ENCODE assay signal across 19 cellular contexts in genomic region chr16:20812510-20812909, GRCh38. TPM values are rescaled to one million over a fixed set of nuclear protein-coding genes. Genes with fewer than 3 reads are reported as not detected.
DNase-seq lines count a peak whose midpoint lies in the region; ATAC-seq, FAIRE-seq and TF ChIP-seq lines count a peak whose summit lies in the region.
"Had no signal": no experiment of that assay in that cellular context is flagged by ENCODE, and none has a peak within 500 bp of the region (broad histone marks: within the 10 kb centered on the region; RNA-seq: fewer than 3 reads in every experiment).

No MANE protein-coding gene starts in this region.

- peaks cover 8 to 19% of the 10 kb centered on the region in 2 experiments for H3K79me1 ChIP-seq in IMR-90 (ENCODE audit: low read depth in 1 of 2, low read length in 2 of 2)

- no peak overlapping the region for H2BK20ac ChIP-seq in IMR-90 (ENCODE audit: low read depth, low read length)

- 100% methylated on average over 1 of the region's 2 CpGs; no CpG with 5 or more reads in 1 of the 2 experiments for WGBS in IMR-90 (ENCODE audit: extremely low coverage in 2 of 2, insufficient read length in 1 of 2), 2 experiments
- WGBS in K562 (ENCODE audit: insufficient coverage, low coverage, missing lambda C conversion rate), result 51% methylated on average over 2 of the region's 2 CpGs

- no peak overlapping the region for H2AFZ ChIP-seq in IMR-90 (replicated peaks; ENCODE audit: low read length, poor library complexity)
- no peak overlapping the region for H2AFZ ChIP-seq in K562 (ENCODE audit: low read depth, low read length)
- H2AFZ ChIP-seq in parathyroid adenoma, result peak overlapping the region; percentile 33
- H2AFZ ChIP-seq: GM23338 had no signal

- POLR2A ChIA-PET in IMR-90 (lab: Charles Lee; ENCODE audit: unreplicated experiment) (no interaction called here), K562 (lab: Yijun Ruan, JAX) (interaction anchor here (0.9 kb wide), 1 partner anchor 29 kb away, joined by 3 read pairs; no protein-coding TSS in a partner anchor)

- in situ Hi-C loops in IMR-90 (cut with MboI; ENCODE audit: low sequenced_read_pairs) (no loop called here), K562 (cut with MboI) (no loop called here)

- H3K9ac ChIP-seq in IMR-90 (ENCODE audit: low read depth, low read length) (no peak overlapping the region), K562 (ENCODE audit: insufficient read depth in 1 of 2, low read depth in 2 of 2, low read length in 2 of 2) (no peak overlapping the region), parathyroid adenoma (no peak overlapping the region)
- H3K9ac ChIP-seq: BLaER1 had no signal

- H3K9me3 ChIP-seq in IMR-90 (ENCODE audit: control insufficient read depth, insufficient read depth, low read length) (no peaks in the 10 kb centered on the region), K562 (replicated peaks; ENCODE audit: control insufficient read depth, insufficient read depth, low read depth, low read length) (no peaks in the 10 kb centered on the region; the same call in 1 of the 2 replicates), parathyroid adenoma (ENCODE audit: control insufficient read depth, low read length) (no peaks in the 10 kb centered on the region), T-helper 17 cell (ENCODE audit: control insufficient read depth, low read length, poor library complexity, severe bottlenecking) (no peaks in the 10 kb centered on the region)
- H3K9me3 ChIP-seq: BLaER1, Caco-2 had no signal

- no peak overlapping the region for H2AK5ac ChIP-seq in IMR-90 (ENCODE audit: low read depth, low read length)

- H2BK15ac ChIP-seq in IMR-90 (ENCODE audit: low read depth, low read length), result no peak overlapping the region

- no peak overlapping the region for H4K8ac ChIP-seq in IMR-90 (ENCODE audit: low read depth in 2 of 2, low read length in 2 of 2)

- H3K79me2 ChIP-seq in K562 (ENCODE audit: control insufficient read depth, insufficient read depth, low read length) (peaks cover 19% of the 10 kb centered on the region), parathyroid adenoma (peaks cover 2% of the 10 kb centered on the region)

- no peak overlapping the region for H3K14ac ChIP-seq in IMR-90 (replicated peaks; ENCODE audit: low read depth, low read length)

- intact Hi-C loops in IMR-90 (cut with micrococcal nuclease) (no loop called here), K562 (cut with micrococcal nuclease) (no loop called here), left colon (cut with DNase I, micrococcal nuclease) (no loop called here)

- no peak overlapping the region for H4K5ac ChIP-seq in IMR-90 (ENCODE audit: low read depth, low read length)

- no peak overlapping the region for H2BK5ac ChIP-seq in IMR-90 (ENCODE audit: low read depth, low read length, poor library complexity, severe bottlenecking)

- no peak overlapping the region for H3K56ac ChIP-seq in IMR-90 (ENCODE audit: extremely low read depth, insufficient read depth, low read length)

- no peaks in the 10 kb centered on the region for H3K27me3 Mint-ChIP-seq in T-helper 17 cell
- H3K27me3 Mint-ChIP-seq: CD8-positive, alpha-beta memory T cell had no signal

- no peak overlapping the region for H3K27ac ChIP-seq in IMR-90 (ENCODE audit: insufficient read depth, low read length)
- no peak overlapping the region for H3K27ac ChIP-seq in K562 (ENCODE audit: extremely low read depth, low read depth, low read length)
- H3K27ac ChIP-seq in parathyroid adenoma, result peak overlapping the region; percentile 81
- H3K27ac ChIP-seq: BLaER1 had no signal

- TF ChIP-seq POLR2A in IMR-90 (IDR thresholded peaks at IDR 0.05; ENCODE audit: low read depth, low read length), result no peak
- no peak for TF ChIP-seq POLR2A in K562 (conservative IDR thresholded peaks at IDR 0.05)

- H3K27me3 ChIP-seq in IMR-90 (ENCODE audit: control insufficient read depth, insufficient read depth, low read length) (no peaks in the 10 kb centered on the region), K562 (ENCODE audit: control insufficient read depth in 2 of 2, insufficient read depth in 2 of 2, low read length in 2 of 2) (no peaks in the 10 kb centered on the region), parathyroid adenoma (ENCODE audit: control insufficient read depth, insufficient read depth, low read length) (no peaks in the 10 kb centered on the region)

- H2BK120ac ChIP-seq in IMR-90 (ENCODE audit: low read depth, low read length), result no peak overlapping the region

- CTCF ChIA-PET in IMR-90 (lab: Yijun Ruan, JAX) (no interaction called here), K562 (lab: Yijun Ruan, JAX; ENCODE audit: low intra/inter-chr PET ratio) (no interaction called here)

- no peak for TF ChIP-seq CTCF in IMR-90 (conservative IDR thresholded peaks at IDR 0.05; ENCODE audit: low read depth, low read length)
- no peak for TF ChIP-seq CTCF in K562 (IDR thresholded peaks at IDR 0.05 in 2 of 3, conservative IDR thresholded peaks at IDR 0.05 in 1 of 3; ENCODE audit: insufficient read depth in 2 of 3, low read depth in 1 of 3, low read length in 3 of 3)
- TF ChIP-seq CTCF in parathyroid adenoma (IDR thresholded peaks at IDR 0.05), result no peak

- H3K4ac ChIP-seq in IMR-90 (ENCODE audit: low read depth, low read length), result no peak overlapping the region

- TF ChIP-seq RAD21 in IMR-90 (IDR thresholded peaks at IDR 0.05; ENCODE audit: low read length), result no peak
- no peak for TF ChIP-seq RAD21 in K562 (CRISPR knock-in tag; conservative IDR thresholded peaks at IDR 0.05 in 1 of 2, IDR thresholded peaks at IDR 0.05 in 1 of 2)

- DNase-seq in DMS 273 (lab: John Stamatoyannopoulos, UW; ENCODE audit: unreplicated experiment) (peak; percentile 4), DMS 273 treated with DMSO at 0.1 percent for 48 hours (lab: John Stamatoyannopoulos, UW) (no peak), IMR-90 (no peak), K562 (ENCODE audit: extremely low read depth in 1 of 4, low spot score in 3 of 4) (no peak), left colon (no peak), T-helper 17 cell (no peak)
- DNase-seq: 8988T; AML-193; Caco-2; CD8-positive, alpha-beta memory T cell; DMS79 treated with DMSO at 0.1 percent for 48 hours; EL; H7 had no signal

- ATAC-seq in IMR-90 (ENCODE audit: low read depth), result no peak
- no peak for ATAC-seq in K562
- no peak for ATAC-seq in left colon
- no peak for ATAC-seq in HG02588 (IDR thresholded peaks at IDR 0.05; ENCODE audit: unreplicated experiment)
- no peak for ATAC-seq in T-helper 17 cell
- ATAC-seq: GM23338 had no signal

- no peaks in the 10 kb centered on the region for H4K20me1 ChIP-seq in IMR-90 (ENCODE audit: insufficient read depth, low read length)
- H4K20me1 ChIP-seq in K562 (replicated peaks; ENCODE audit: control insufficient read depth, insufficient read depth, low read length), result no peaks in the 10 kb centered on the region
- H4K20me1 ChIP-seq: BLaER1 had no signal

- H3K4me3 Mint-ChIP-seq in T-helper 17 cell, result no peak overlapping the region
- H3K4me3 Mint-ChIP-seq: GM23338 had no signal

- H3K18ac ChIP-seq in IMR-90 (ENCODE audit: low read depth, low read length), result no peak overlapping the region

- dilution Hi-C loops in IMR-90 (cut with HindIII; ENCODE audit: low sequenced_read_pairs, unreplicated experiment), result no loop called here

- H3K36me3 Mint-ChIP-seq in T-helper 17 cell (ENCODE audit: low read depth), result no peaks in the 10 kb centered on the region
- H3K36me3 Mint-ChIP-seq: CD8-positive, alpha-beta memory T cell had no signal

- no peak overlapping the region for H3K27ac Mint-ChIP-seq in T-helper 17 cell
- H3K27ac Mint-ChIP-seq: CD8-positive, alpha-beta memory T cell; GM23338 had no signal

- no peak overlapping the region for H4K91ac ChIP-seq in IMR-90 (ENCODE audit: insufficient read depth, low read depth, low read length)

- no peak overlapping the region for H3K4me2 ChIP-seq in IMR-90 (ENCODE audit: low read depth, low read length)
- H3K4me2 ChIP-seq in K562 (ENCODE audit: insufficient read depth, low read length), result no peak overlapping the region
- H3K4me2 ChIP-seq in parathyroid adenoma (ENCODE audit: low read length), result peak overlapping the region; percentile 59
- H3K4me2 ChIP-seq: BLaER1, GM23338 had no signal

- BruUV-seq in IMR-90 (replicated peaks; lab: Mats Ljungman, UMichigan), result no TSS peak
- BruUV-seq in K562 (replicated peaks; lab: Mats Ljungman, UMichigan), result no TSS peak

- no peak overlapping the region for H3K4me3 ChIP-seq in IMR-90 (ENCODE audit: insufficient read depth, low read depth, low read length)
- H3K4me3 ChIP-seq in K562, result no peak overlapping the region
- H3K4me3 ChIP-seq in parathyroid adenoma (ENCODE audit: low read depth, low read length), result peak overlapping the region; percentile 32
- H3K4me3 ChIP-seq: BLaER1, GM23338 had no signal

- peak overlapping the region; percentile 46 for H2AK9ac ChIP-seq in IMR-90 (replicated peaks; ENCODE audit: low read depth, low read length, poor library complexity)

- FAIRE-seq in K562 (lab: Jason Lieb, UNC), result no peak
- FAIRE-seq: G401.6, GM12892 had no signal

- no peaks in the 10 kb centered on the region for H3K4me1 ChIP-seq in IMR-90 (ENCODE audit: control insufficient read depth, insufficient read depth, low read length)
- peaks cover 6 to 13% of the 10 kb centered on the region in 2 experiments for H3K4me1 ChIP-seq in K562 (replicated peaks in 1 of 2; ENCODE audit: control insufficient read depth in 2 of 2, insufficient read depth in 2 of 2, low read length in 2 of 2)
- peaks cover 76% of the 10 kb centered on the region for H3K4me1 ChIP-seq in parathyroid adenoma
- H3K4me1 ChIP-seq: BLaER1, Caco-2 had no signal

- no peak overlapping the region for H3K23ac ChIP-seq in IMR-90 (ENCODE audit: low read depth, low read length)

- TF ChIP-seq EP300 in K562 (IDR thresholded peaks at IDR 0.05; ENCODE audit: low read length), result no peak

- H3K9me1 ChIP-seq in IMR-90 (ENCODE audit: insufficient read depth, low read length), result peaks cover 8% of the 10 kb centered on the region
- no peaks in the 10 kb centered on the region for H3K9me1 ChIP-seq in K562 (ENCODE audit: control insufficient read depth, insufficient read depth, low read length)

- no peaks in the 10 kb centered on the region for H3K36me3 ChIP-seq in IMR-90 (ENCODE audit: control insufficient read depth, insufficient read depth, low read length)
- peaks cover 52% of the 10 kb centered on the region for H3K36me3 ChIP-seq in K562 (ENCODE audit: control insufficient read depth, insufficient read depth, low read length)
- H3K36me3 ChIP-seq in parathyroid adenoma (ENCODE audit: control insufficient read depth, insufficient read depth, low read length), result no peaks in the 10 kb centered on the region
- H3K36me3 ChIP-seq: BLaER1 had no signal

- peaks cover 10% of the 10 kb centered on the region for H3K4me1 Mint-ChIP-seq in T-helper 17 cell

RNA-seq across cellular contexts. Expression of gene REXO5, which starts 6.2 kb away (rescaled TPM):
- total RNA-seq in IMR-90 (2012; rRNA removed), result 6.1 and 7.0 TPM in 2 replicates
- 2.2 and 3.7 TPM in 2 replicates for polyA plus RNA-seq in IMR-90 (2012; rRNA removed)
- 0.59 and 1.5 TPM in 2 replicates for polyA plus RNA-seq in IMR-90 (2012; cell fraction: cytosol; rRNA removed)
- polyA plus RNA-seq in IMR-90 (2012; cell fraction: nucleus; rRNA removed; ENCODE audit: low replicate concordance), result 2.1 and 8.4 TPM in 2 replicates
- 70.6 and 104 TPM in 2 replicates for total RNA-seq in K562 (2011; cell fraction: chromatin; rRNA removed; ENCODE audit: low replicate concordance)
- total RNA-seq in K562 (2011; cell fraction: nucleolus; rRNA removed), result 39.7 and 39.9 TPM in 2 replicates
- total RNA-seq in K562 (2011; cell fraction: nucleoplasm; rRNA removed), result 58.3 and 71.0 TPM in 2 replicates
- total RNA-seq in K562 (2014; rRNA removed), result 25.4 and 27.6 TPM in 2 replicates
- total RNA-seq in K562 (2014; rRNA removed; fragmentation: Illumina TruSeq; extraction: Trizol), result 25.3 and 28.7 TPM in 2 replicates
- 30.8 and 32.5 TPM in 2 replicates for total RNA-seq in K562 (2015; rRNA removed; fragmentation: Illumina TruSeq; extraction: Trizol)
- total RNA-seq in K562 (2021), result 24.4 and 25.9 TPM in 2 replicates
- polyA plus RNA-seq in K562 (2011; rRNA removed), result 43.7 and 45.1 TPM in 2 replicates
- 13.4 and 19.6 TPM in 2 replicates for polyA plus RNA-seq in K562 (2011; cell fraction: cytosol; rRNA removed)
- 56.3 and 65.5 TPM in 2 replicates for polyA plus RNA-seq in K562 (2011; cell fraction: nucleus; rRNA removed)
- 21.0 and 35.6 TPM in 2 replicates for polyA plus RNA-seq in K562 (2012)
- 28.0 and 28.5 TPM in 2 replicates for polyA plus RNA-seq in K562 (2014; fragmentation: Illumina TruSeq; extraction: Trizol)
- polyA plus RNA-seq in K562 (2014; fragmentation: Nextera tagmentation; extraction: Ambion mirVana), result 10 to 100 TPM; 10.5 to 13.1 TPM
- 23.8 and 30.3 TPM in 2 replicates for polyA plus RNA-seq in K562 (2014; rRNA removed)
- 56.2 and 67.1 TPM in 2 replicates for polyA minus RNA-seq in K562 (2011; rRNA and poly(A)+ RNA removed)
- 22.6 and 24.3 TPM in 2 replicates for polyA minus RNA-seq in K562 (2011; cell fraction: cytosol; rRNA and poly(A)+ RNA removed)
- 37.7 and 66.2 TPM in 2 replicates for polyA minus RNA-seq in K562 (2011; cell fraction: nucleus; rRNA and poly(A)+ RNA removed)
- total RNA-seq in left colon, result 1 to 10 TPM; 3.0 to 4.9 TPM
- total RNA-seq in T-helper 17 cell, result 1 to 10 TPM in 1 of 2 donors, not detected in 1; 1.6 TPM

RNA-seq across cellular contexts. Expression of gene ERI2, which starts 6.2 kb away (rescaled TPM):
- total RNA-seq in IMR-90 (2012; rRNA removed) (10.2 and 15.0 TPM in 2 replicates), K562 (2014; rRNA removed) (39.7 and 50.9 TPM in 2 replicates), K562 (2014; rRNA removed; fragmentation: Illumina TruSeq; extraction: Trizol) (57.0 and 67.3 TPM in 2 replicates), K562 (2015; rRNA removed; fragmentation: Illumina TruSeq; extraction: Trizol) (52.4 and 56.8 TPM in 2 replicates), K562 (2021) (52.2 and 54.0 TPM in 2 replicates), left colon (10 to 100 TPM; 24.9 to 26.8 TPM), T-helper 17 cell (1 to 10 TPM; 2.1 to 2.3 TPM)
- polyA plus RNA-seq in IMR-90 (2012; rRNA removed) (5.6 and 7.5 TPM in 2 replicates), K562 (2011; rRNA removed) (43.3 and 48.1 TPM in 2 replicates), K562 (2014; fragmentation: Illumina TruSeq; extraction: Trizol) (45.6 and 48.1 TPM in 2 replicates), K562 (2014; fragmentation: Nextera tagmentation; extraction: Ambion mirVana) (10 to 100 TPM; 23.3 to 33.1 TPM), K562 (2014; rRNA removed) (39.1 and 43.6 TPM in 2 replicates)
- 5.0 and 6.0 TPM in 2 replicates for polyA plus RNA-seq in IMR-90 (2012; cell fraction: cytosol; rRNA removed)
- polyA plus RNA-seq in IMR-90 (2012; cell fraction: nucleus; rRNA removed; ENCODE audit: low replicate concordance), result 12.0 and 13.7 TPM in 2 replicates
- 34.3 and 68.1 TPM in 2 replicates for total RNA-seq in K562 (2011; cell fraction: chromatin; rRNA removed; ENCODE audit: low replicate concordance)
- total RNA-seq in K562 (2011; cell fraction: nucleolus; rRNA removed), result 29.9 and 32.4 TPM in 2 replicates
- 36.9 and 47.4 TPM in 2 replicates for total RNA-seq in K562 (2011; cell fraction: nucleoplasm; rRNA removed)
- polyA plus RNA-seq in K562 (2011; cell fraction: cytosol; rRNA removed), result 9.7 and 15.2 TPM in 2 replicates
- 49.4 and 58.9 TPM in 2 replicates for polyA plus RNA-seq in K562 (2011; cell fraction: nucleus; rRNA removed)
- polyA plus RNA-seq in K562 (2012), result 30.2 and 41.2 TPM in 2 replicates
- polyA minus RNA-seq in K562 (2011; rRNA and poly(A)+ RNA removed), result 37.9 and 42.8 TPM in 2 replicates
- 21.3 and 21.5 TPM in 2 replicates for polyA minus RNA-seq in K562 (2011; cell fraction: cytosol; rRNA and poly(A)+ RNA removed)
- polyA minus RNA-seq in K562 (2011; cell fraction: nucleus; rRNA and poly(A)+ RNA removed), result 45.8 and 58.8 TPM in 2 replicates

RNA-seq across cellular contexts. Expression of gene ACSM3, which starts 48.7 kb away (rescaled TPM):
- total RNA-seq in IMR-90 (2012; rRNA removed) (0.54 and 0.56 TPM in 2 replicates), K562 (2014; rRNA removed) (97.2 and 112 TPM in 2 replicates), K562 (2014; rRNA removed; fragmentation: Illumina TruSeq; extraction: Trizol) (182 and 199 TPM in 2 replicates), K562 (2015; rRNA removed; fragmentation: Illumina TruSeq; extraction: Trizol) (392 and 420 TPM in 2 replicates), K562 (2021) (128 and 134 TPM in 2 replicates), left colon (10 to 100 TPM; 40.9 to 48.0 TPM), T-helper 17 cell (1 to 10 TPM; 5.1 to 6.6 TPM)
- polyA plus RNA-seq in IMR-90 (2012; rRNA removed) (0.50 and 0.55 TPM in 2 replicates), K562 (2011; rRNA removed) (146 and 714 TPM in 2 replicates), K562 (2014; fragmentation: Illumina TruSeq; extraction: Trizol) (167 and 204 TPM in 2 replicates), K562 (2014; fragmentation: Nextera tagmentation; extraction: Ambion mirVana) (100 to 1,000 TPM; 198 to 259 TPM), K562 (2014; rRNA removed) (144 and 177 TPM in 2 replicates)
- polyA plus RNA-seq in IMR-90 (2012; cell fraction: cytosol; rRNA removed), result 0.01 and 0.14 TPM in 2 replicates
- 0.08 and 0.57 TPM in 2 replicates for polyA plus RNA-seq in IMR-90 (2012; cell fraction: nucleus; rRNA removed; ENCODE audit: low replicate concordance)
- total RNA-seq in K562 (2011; cell fraction: chromatin; rRNA removed; ENCODE audit: low replicate concordance), result 33.7 and 78.4 TPM in 2 replicates
- total RNA-seq in K562 (2011; cell fraction: nucleolus; rRNA removed), result 21.3 and 38.4 TPM in 2 replicates
- total RNA-seq in K562 (2011; cell fraction: nucleoplasm; rRNA removed), result 43.1 and 57.8 TPM in 2 replicates
- 70.4 and 575 TPM in 2 replicates for polyA plus RNA-seq in K562 (2011; cell fraction: cytosol; rRNA removed)
- polyA plus RNA-seq in K562 (2011; cell fraction: nucleus; rRNA removed), result 74.5 and 364 TPM in 2 replicates
- 318 and 712 TPM in 2 replicates for polyA plus RNA-seq in K562 (2012)
- 85.9 and 521 TPM in 2 replicates for polyA minus RNA-seq in K562 (2011; rRNA and poly(A)+ RNA removed)
- polyA minus RNA-seq in K562 (2011; cell fraction: cytosol; rRNA and poly(A)+ RNA removed), result 40.1 and 172 TPM in 2 replicates
- 35.1 and 255 TPM in 2 replicates for polyA minus RNA-seq in K562 (2011; cell fraction: nucleus; rRNA and poly(A)+ RNA removed)
